18 cellular contexts compared by ENCODE assay signal in the genomic region with DNA sequence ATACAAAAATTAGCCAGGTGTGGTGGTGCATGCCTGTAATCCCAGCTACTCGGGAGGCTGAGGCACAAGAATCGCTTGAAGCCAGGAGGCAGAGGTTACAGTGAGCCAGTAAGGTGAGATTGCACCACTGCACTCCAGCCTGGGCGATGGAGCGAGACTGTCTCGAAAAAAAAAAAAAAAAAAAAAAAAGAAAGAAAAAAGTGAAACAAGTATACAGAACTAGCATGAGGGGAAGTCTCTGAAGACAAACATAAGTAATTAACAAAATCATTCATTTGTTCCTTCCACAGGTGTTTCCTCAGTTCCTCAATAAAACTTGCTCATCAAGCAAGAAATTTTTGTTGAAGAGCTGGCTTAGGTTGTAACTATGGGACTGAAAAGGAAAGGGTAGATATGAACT. TPM values are rescaled to one million over a fixed set of nuclear protein-coding genes. Genes with fewer than 3 reads are reported as not detected.
DNase-seq lines count a peak whose midpoint lies in the region; ATAC-seq and TF ChIP-seq lines count a peak whose summit lies in the region.
"Had no signal": no experiment of that assay in that cellular context is flagged by ENCODE, and none has a peak within 500 bp of the region (broad histone marks: within the 10 kb centered on the region; RNA-seq: fewer than 3 reads in every experiment).

No MANE protein-coding gene starts in this region.

- no peak overlapping the region for H3K4me3 Mint-ChIP-seq in stimulated activated effector memory CD8-positive, alpha-beta T cell treated with anti-CD3 and anti-CD28 coated beads, Interleukin-12 subunit alpha, Interleukin-12 subunit beta, amount 100 ng/mL, for 72 hours
- H3K4me3 Mint-ChIP-seq: CD4-positive, CD25-positive, alpha-beta regulatory T cell had no signal

- H3K27ac ChIP-seq in right atrium auricular region (peak overlapping the region; percentile 57 to 62), right cardiac atrium (ENCODE audit: low read length) (no peak overlapping the region), lower lobe of right lung (peak overlapping the region; percentile 50), WERI-Rb-1 (no peak overlapping the region)
- H3K27ac ChIP-seq: GM23248 had no signal

- no peaks in the 10 kb centered on the region for H3K9me3 Mint-ChIP-seq in stimulated activated effector memory CD8-positive, alpha-beta T cell treated with anti-CD3 and anti-CD28 coated beads, Interleukin-12 subunit alpha, Interleukin-12 subunit beta, amount 100 ng/mL, for 72 hours
- H3K9me3 Mint-ChIP-seq: CD4-positive, CD25-positive, alpha-beta regulatory T cell had no signal

- in situ Hi-C loops in KBM-7 (cut with MboI; ENCODE audit: low pct_unique_long_range_greater_than_20kb, low sequenced_read_pairs), result no loop called here

- H3K4me3 ChIP-seq in right atrium auricular region (no peak overlapping the region), right cardiac atrium (ENCODE audit: low read length) (no peak overlapping the region), lower lobe of right lung (no peak overlapping the region), WERI-Rb-1 (ENCODE audit: low read depth, low read length) (no peak overlapping the region), mucosa of descending colon (no peak overlapping the region)
- H3K4me3 ChIP-seq: GM23248, Peyer's patch had no signal

- H3K36me3 ChIP-seq in right atrium auricular region (no peaks in the 10 kb centered on the region), lower lobe of right lung (no peaks in the 10 kb centered on the region), WERI-Rb-1 (no peaks in the 10 kb centered on the region), mucosa of descending colon (ENCODE audit: low read depth) (no peaks in the 10 kb centered on the region)
- H3K36me3 ChIP-seq: Peyer's patch had no signal

- no peak for TF ChIP-seq CTCF in right atrium auricular region (IDR thresholded peaks at IDR 0.05)
- TF ChIP-seq CTCF in lower lobe of right lung (IDR thresholded peaks at IDR 0.05), result no peak
- no peak for TF ChIP-seq CTCF in omental fat pad (IDR thresholded peaks at IDR 0.05)
- TF ChIP-seq CTCF in WERI-Rb-1 (IDR thresholded peaks at IDR 0.05; ENCODE audit: low read depth, low read length), result no peak
- no peak for TF ChIP-seq CTCF in mucosa of descending colon (IDR thresholded peaks at IDR 0.05)

- H3K9me3 ChIP-seq in right atrium auricular region (no peaks in the 10 kb centered on the region), right cardiac atrium (ENCODE audit: control insufficient read depth, low read length) (no peaks in the 10 kb centered on the region), lower lobe of right lung (no peaks in the 10 kb centered on the region), WERI-Rb-1 (ENCODE audit: severe bottlenecking) (peaks cover 3% of the 10 kb centered on the region), mucosa of descending colon (no peaks in the 10 kb centered on the region)
- H3K9me3 ChIP-seq: Peyer's patch had no signal

- no peaks in the 10 kb centered on the region for H3K36me3 Mint-ChIP-seq in stimulated activated effector memory CD8-positive, alpha-beta T cell treated with anti-CD3 and anti-CD28 coated beads, Interleukin-12 subunit alpha, Interleukin-12 subunit beta, amount 100 ng/mL, for 72 hours

- H3K27me3 ChIP-seq in right atrium auricular region, result no peaks in the 10 kb centered on the region
- H3K27me3 ChIP-seq in right cardiac atrium (ENCODE audit: control insufficient read depth, insufficient read depth), result no peaks in the 10 kb centered on the region
- no peaks in the 10 kb centered on the region for H3K27me3 ChIP-seq in lower lobe of right lung (ENCODE audit: low read depth)
- no peaks in the 10 kb centered on the region for H3K27me3 ChIP-seq in WERI-Rb-1 (ENCODE audit: insufficient read depth, low read depth, severe bottlenecking)
- H3K27me3 ChIP-seq: Peyer's patch had no signal

- H3K4me1 ChIP-seq in right atrium auricular region (peaks cover 0 to 34% of the 10 kb centered on the region in 2 donors), right cardiac atrium (ENCODE audit: control insufficient read depth, insufficient read depth, low read length) (peaks cover 6% of the 10 kb centered on the region), lower lobe of right lung (peaks cover 7% of the 10 kb centered on the region), mucosa of descending colon (ENCODE audit: low read depth) (peaks cover 27% of the 10 kb centered on the region)

- peak overlapping the region; percentile 5 for H3K27ac Mint-ChIP-seq in stimulated activated effector memory CD8-positive, alpha-beta T cell treated with anti-CD3 and anti-CD28 coated beads, Interleukin-12 subunit alpha, Interleukin-12 subunit beta, amount 100 ng/mL, for 72 hours

- no peak for DNase-seq in right atrium auricular region (ENCODE audit: low spot score)
- no peak for DNase-seq in right cardiac atrium
- no peak for DNase-seq in lower lobe of right lung
- DNase-seq in stimulated activated effector memory CD8-positive, alpha-beta T cell treated with anti-CD3 and anti-CD28 coated beads, Interleukin-12 subunit alpha, Interleukin-12 subunit beta, amount 100 ng/mL, for 72 hours (ENCODE audit: low spot score in 2 of 2), result no peak
- no peak for DNase-seq in omental fat pad (ENCODE audit: low spot score)
- no peak for DNase-seq in WERI-Rb-1
- no peak for DNase-seq in KBM-7
- DNase-seq in mucosa of descending colon, result no peak
- DNase-seq: Calu3; CD4-positive, CD25-positive, alpha-beta regulatory T cell; IMR-90; NCI-H1417; NCI-H2029 treated with DMSO at 0.1 percent for 48 hours; NCI-H510A; NCI-H82; Peyer's patch had no signal

- intact Hi-C loops in right cardiac atrium (cut with DNase I) (no loop called here), lower lobe of right lung (cut with DNase I) (no loop called here), mucosa of descending colon (cut with DNase I, micrococcal nuclease) (no loop called here)

- ATAC-seq in right cardiac atrium, result no peak
- no peak for ATAC-seq in lower lobe of right lung
- ATAC-seq in stimulated activated effector memory CD8-positive, alpha-beta T cell treated with anti-CD3 and anti-CD28 coated beads, Interleukin-12 subunit alpha, Interleukin-12 subunit beta, amount 100 ng/mL, for 72 hours, result no peak
- ATAC-seq in omental fat pad (ENCODE audit: low FRiP score), result no peak
- no peak for ATAC-seq in mucosa of descending colon
- ATAC-seq: HCT116 had no signal

- H3K4me1 Mint-ChIP-seq in stimulated activated effector memory CD8-positive, alpha-beta T cell treated with anti-CD3 and anti-CD28 coated beads, Interleukin-12 subunit alpha, Interleukin-12 subunit beta, amount 100 ng/mL, for 72 hours, result no peaks in the 10 kb centered on the region

- WGBS in right cardiac atrium, result 80% methylated on average over 5 of the region's 5 CpGs

RNA-seq across cellular contexts. Expression of a gene that starts 52.2 kb away (rescaled TPM):
- 100 to 1,000 TPM in 1 of 2 donors, 10 to 100 TPM in 1; 82.2 to 124 TPM for total RNA-seq in right atrium auricular region
- 100 to 1,000 TPM; 105 to 162 (median 112) TPM for total RNA-seq in right cardiac atrium
- 61.2 TPM for polyA plus RNA-seq in right cardiac atrium
- 151 TPM for total RNA-seq in lower lobe of right lung
- total RNA-seq in omental fat pad, result 100 to 1,000 TPM; 148 to 216 (median 175) TPM
- 100 to 1,000 TPM in 2 of 3 donors, 10 to 100 TPM in 1; 61.3 to 165 (median 129) TPM for total RNA-seq in mucosa of descending colon

Comparison
In these comparisons a context has a peak if more than half of its experiments do, and no peak if none do; other contexts are left out.
1. H3K27ac ChIP-seq: peak in right atrium auricular region (2 of 2) and lower lobe of right lung (single experiment); none in right cardiac atrium (single experiment) and WERI-Rb-1 (single experiment).